ENCODE assay signal across 19 cellular contexts in the genomic region with DNA sequence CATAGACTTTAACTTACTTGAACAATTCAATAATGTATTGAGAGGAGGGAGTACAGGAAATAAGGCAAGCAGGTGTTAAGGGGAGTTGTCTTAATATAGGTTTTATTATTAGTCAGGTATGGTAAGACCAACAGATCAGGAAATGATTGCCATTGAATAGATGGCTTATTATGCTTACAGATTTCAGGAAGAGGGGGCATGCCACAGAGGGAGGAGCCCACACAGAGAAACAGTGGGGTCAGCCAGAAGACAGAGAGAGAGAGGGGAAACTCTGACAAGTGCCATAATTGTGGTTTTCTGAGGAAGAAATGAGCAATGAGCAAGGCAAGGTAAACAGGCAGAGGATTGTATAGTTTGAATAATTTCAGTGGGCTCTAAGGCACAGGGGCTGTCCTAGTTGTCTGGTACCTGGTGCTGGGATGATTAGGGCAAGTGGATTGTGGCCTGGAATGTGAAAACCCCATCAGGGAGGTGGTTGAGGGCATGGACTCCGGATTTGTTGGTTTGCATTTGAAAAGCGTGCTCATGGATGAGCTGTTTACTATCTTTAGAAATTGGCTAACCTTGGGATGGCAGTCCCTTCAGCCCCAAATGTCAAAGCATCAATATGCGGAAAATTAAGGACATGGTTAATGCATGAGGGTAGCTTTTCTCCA.
DNase-seq lines count a peak whose midpoint lies in the region; ATAC-seq and TF ChIP-seq lines count a peak whose summit lies in the region.
"Had no signal": no experiment of that assay in that cellular context is flagged by ENCODE, and none has a peak within 500 bp of the region (broad histone marks: within the 10 kb centered on the region; RNA-seq: fewer than 3 reads in every experiment).

No MANE protein-coding gene starts in this region.

- H3K4me1 Mint-ChIP-seq in activated CD8-positive, alpha-beta T cell treated with anti-CD3 and anti-CD28 coated beads for 36 hours (ENCODE audit: low read depth), result peaks cover 6% of the 10 kb centered on the region
- no peaks in the 10 kb centered on the region for H3K4me1 Mint-ChIP-seq in activated CD8-positive, alpha-beta T cell treated with anti-CD3 and anti-CD28 coated beads, Interleukin-2, amount 10 ng/mL, durations not matched to agents 7 days and 5 days (ENCODE audit: low read depth)

- peaks cover 6% of the 10 kb centered on the region for H3K9me3 Mint-ChIP-seq in activated CD8-positive, alpha-beta T cell treated with anti-CD3 and anti-CD28 coated beads for 36 hours
- H3K9me3 Mint-ChIP-seq in activated CD8-positive, alpha-beta T cell treated with anti-CD3 and anti-CD28 coated beads, Interleukin-2, amount 10 ng/mL, durations not matched to agents 7 days and 5 days (ENCODE audit: insufficient read depth), result no peaks in the 10 kb centered on the region

- H3K4me1 ChIP-seq in iPS-20b (ENCODE audit: insufficient read depth, low read length) (peaks cover 15% of the 10 kb centered on the region; the same call in 1 of the 2 replicates), aorta (ENCODE audit: control insufficient read depth in 1 of 2, insufficient read depth in 2 of 2, low read length in 2 of 2) (no peaks in the 10 kb centered on the region)

- no peaks in the 10 kb centered on the region for H3K27me3 ChIP-seq in iPS-20b (ENCODE audit: insufficient read depth, low read length)
- no peaks in the 10 kb centered on the region for H3K27me3 ChIP-seq in aorta (ENCODE audit: control insufficient read depth in 1 of 2, insufficient read depth in 2 of 2, low read length in 1 of 2)
- H3K27me3 ChIP-seq: MG63 had no signal

- CTCF ChIA-PET in activated CD8-positive, alpha-beta T cell treated with anti-CD3 and anti-CD28 coated beads for 36 hours (lab: Charles Lee), result no interaction called here
- CTCF ChIA-PET in activated CD8-positive, alpha-beta T cell treated with anti-CD3 and anti-CD28 coated beads, Interleukin-2, amount 10 ng/mL, durations not matched to agents 7 days and 5 days (lab: Charles Lee), result no interaction called here

- TF ChIP-seq CTCF in activated CD8-positive, alpha-beta T cell treated with anti-CD3 and anti-CD28 coated beads for 36 hours (IDR thresholded peaks at IDR 0.05), result no peak

- intact Hi-C loops in activated CD8-positive, alpha-beta T cell treated with anti-CD3 and anti-CD28 coated beads for 36 hours (cut with micrococcal nuclease), result no loop called here
- intact Hi-C loops in Right ventricle myocardium inferior (cut with DNase I), result no loop called here
- intact Hi-C loops in aorta (cut with DNase I), result no loop called here

- no peak overlapping the region for H3K4me3 Mint-ChIP-seq in activated CD8-positive, alpha-beta T cell treated with anti-CD3 and anti-CD28 coated beads for 36 hours
- no peak overlapping the region for H3K4me3 Mint-ChIP-seq in activated CD8-positive, alpha-beta T cell treated with anti-CD3 and anti-CD28 coated beads, Interleukin-2, amount 10 ng/mL, durations not matched to agents 7 days and 5 days
- H3K4me3 Mint-ChIP-seq: CD8-positive, alpha-beta T cell; HFFc6 had no signal

- H3K27ac Mint-ChIP-seq in activated CD8-positive, alpha-beta T cell treated with anti-CD3 and anti-CD28 coated beads for 36 hours, result no peak overlapping the region
- no peak overlapping the region for H3K27ac Mint-ChIP-seq in activated CD8-positive, alpha-beta T cell treated with anti-CD3 and anti-CD28 coated beads, Interleukin-2, amount 10 ng/mL, durations not matched to agents 7 days and 5 days
- H3K27ac Mint-ChIP-seq: CD8-positive, alpha-beta T cell; HFFc6 had no signal

- 60 to 65% methylated on average over 3 of the region's 3 CpGs for WGBS in aorta, 2 donors

- H3K27ac ChIP-seq in iPS-20b (ENCODE audit: low read length) (no peak overlapping the region), aorta (ENCODE audit: low read depth in 1 of 2, low read length in 2 of 2) (no peak overlapping the region)

- H3K36me3 ChIP-seq in iPS-20b (ENCODE audit: insufficient read depth, low read depth, low read length) (no peaks in the 10 kb centered on the region), aorta (ENCODE audit: control insufficient read depth in 1 of 2, insufficient read depth in 2 of 2, low read length in 1 of 2) (no peaks in the 10 kb centered on the region)
- H3K36me3 ChIP-seq: MG63 had no signal

- no peak overlapping the region for H3K9ac ChIP-seq in iPS-20b (ENCODE audit: low read depth, low read length)

- no peaks in the 10 kb centered on the region for H3K36me3 Mint-ChIP-seq in activated CD8-positive, alpha-beta T cell treated with anti-CD3 and anti-CD28 coated beads for 36 hours (ENCODE audit: low read depth)
- no peaks in the 10 kb centered on the region for H3K36me3 Mint-ChIP-seq in activated CD8-positive, alpha-beta T cell treated with anti-CD3 and anti-CD28 coated beads, Interleukin-2, amount 10 ng/mL, durations not matched to agents 7 days and 5 days (ENCODE audit: low read depth)
- H3K36me3 Mint-ChIP-seq: CD8-positive, alpha-beta T cell had no signal

- DNase-seq in activated CD8-positive, alpha-beta T cell treated with anti-CD3 and anti-CD28 coated beads for 36 hours, result peak; percentile 12
- no peak for DNase-seq in activated CD8-positive, alpha-beta T cell treated with anti-CD3 and anti-CD28 coated beads, Interleukin-2, amount 10 ng/mL, durations not matched to agents 7 days and 5 days
- peak; percentile 3 for DNase-seq in NCI-H748 treated with DMSO at 0.1 percent for 48 hours (lab: John Stamatoyannopoulos, UW)
- DNase-seq in Right ventricle myocardium inferior (ENCODE audit: missing footprints), result no peak
- no peak for DNase-seq in aorta
- no peak for DNase-seq in T1000 (lab: John Stamatoyannopoulos, UW)
- DNase-seq: AML-193; C1 segment of cervical spinal cord; CD8-positive, alpha-beta T cell; GDM1; HFFc6; MG63; NCI-H187 treated with DMSO at 0.1 percent for 48 hours; NCI-H2227 treated with DMSO at 0.1 percent for 48 hours; NCI-H524 treated with DMSO at 0.1 percent for 48 hours; Right ventricle myocardium superior had no signal

- ATAC-seq in activated CD8-positive, alpha-beta T cell treated with anti-CD3 and anti-CD28 coated beads for 36 hours, result peak; percentile 74
- ATAC-seq in activated CD8-positive, alpha-beta T cell treated with anti-CD3 and anti-CD28 coated beads, Interleukin-2, amount 10 ng/mL, durations not matched to agents 7 days and 5 days, result no peak
- no peak for ATAC-seq in Right ventricle myocardium inferior
- ATAC-seq in aorta (ENCODE audit: low FRiP score), result no peak
- ATAC-seq: CD8-positive, alpha-beta T cell; HepG2; K562 had no signal

- H3K9me3 ChIP-seq in iPS-20b (ENCODE audit: insufficient read depth, low read depth, low read length), result no peaks in the 10 kb centered on the region
- H3K9me3 ChIP-seq in aorta (ENCODE audit: control insufficient read depth, low read length), result no peaks in the 10 kb centered on the region
- H3K9me3 ChIP-seq: MG63 had no signal

- 0 out of 2 replicates have a peak overlapping the region, but pooled peaks have one; percentile 0 for H3K4me3 ChIP-seq in iPS-20b (ENCODE audit: low read length)
- H3K4me3 ChIP-seq in aorta (ENCODE audit: low read length in 2 of 2), result no peak overlapping the region
- H3K4me3 ChIP-seq: K562, MG63 had no signal

- POLR2A ChIA-PET in activated CD8-positive, alpha-beta T cell treated with anti-CD3 and anti-CD28 coated beads for 36 hours (lab: Charles Lee), result no interaction called here
- POLR2A ChIA-PET in activated CD8-positive, alpha-beta T cell treated with anti-CD3 and anti-CD28 coated beads, Interleukin-2, amount 10 ng/mL, durations not matched to agents 7 days and 5 days (lab: Charles Lee), result no interaction called here

- H3K27me3 Mint-ChIP-seq in activated CD8-positive, alpha-beta T cell treated with anti-CD3 and anti-CD28 coated beads for 36 hours, result no peaks in the 10 kb centered on the region
- H3K27me3 Mint-ChIP-seq in activated CD8-positive, alpha-beta T cell treated with anti-CD3 and anti-CD28 coated beads, Interleukin-2, amount 10 ng/mL, durations not matched to agents 7 days and 5 days (ENCODE audit: low read depth), result no peaks in the 10 kb centered on the region

Comparison
In these comparisons a context has a peak if more than half of its experiments do, and no peak if none do; other contexts are left out.
1. DNase-seq: peak in activated CD8-positive, alpha-beta T cell treated with anti-CD3 and anti-CD28 coated beads for 36 hours (single experiment) and NCI-H748 treated with DMSO at 0.1 percent for 48 hours (single experiment); none in activated CD8-positive, alpha-beta T cell treated with anti-CD3 and anti-CD28 coated beads, Interleukin-2, amount 10 ng/mL, durations not matched to agents 7 days and 5 days (single experiment), Right ventricle myocardium inferior (single experiment), aorta (0 of 2) and T1000 (single experiment).